In the genomic region with DNA sequence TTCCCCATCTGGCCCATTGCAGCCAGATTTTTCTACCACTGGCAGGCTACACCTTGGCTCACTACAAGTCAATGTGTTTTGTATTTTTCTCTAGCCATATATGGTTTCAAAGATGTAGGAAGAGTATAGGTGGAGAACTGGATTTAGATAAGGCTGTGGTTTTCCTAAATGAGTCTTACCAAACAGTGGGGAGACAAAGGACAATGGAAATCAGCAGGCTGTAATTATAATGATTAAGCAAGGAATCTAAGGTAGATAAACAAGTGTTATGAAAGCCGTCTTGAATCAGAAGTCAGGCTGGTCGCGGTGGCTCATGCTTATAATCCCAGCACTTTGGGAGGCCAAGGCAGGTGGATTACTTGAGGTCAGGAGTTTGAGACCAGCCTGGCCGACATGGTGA, we compare ENCODE assay signal across 21 cellular contexts. TPM values are rescaled to one million over a fixed set of nuclear protein-coding genes. Genes with fewer than 3 reads are reported as not detected.
A peak's percentile ranks its signal among the peaks of the same experiment; 100 is the strongest.
DNase-seq lines count a peak whose midpoint lies in the region; ATAC-seq and TF ChIP-seq lines count a peak whose summit lies in the region.
"Had no signal": no experiment of that assay in that cellular context is flagged by ENCODE, and none has a peak within 500 bp of the region (broad histone marks: within the 10 kb centered on the region; RNA-seq: fewer than 3 reads in every experiment).

No MANE protein-coding gene starts in this region.

- no peak overlapping the region for H2BK15ac ChIP-seq in mesendoderm (replicated peaks; ENCODE audit: low read depth)

- peaks cover 35% of the 10 kb centered on the region for H3K4me1 Mint-ChIP-seq in Caco-2 (ENCODE audit: low read depth, unreplicated experiment)
- H3K4me1 Mint-ChIP-seq: CD4-positive, CD25-positive, alpha-beta regulatory T cell; CD8-positive, alpha-beta memory T cell had no signal

- H3K18ac ChIP-seq in mesendoderm (ENCODE audit: low read length), result no peak overlapping the region

- H3K9ac ChIP-seq in mesendoderm (ENCODE audit: low read length), result no peak overlapping the region

- H3K4ac ChIP-seq in mesendoderm (ENCODE audit: low read depth, low read length), result no peak overlapping the region

- peak overlapping the region; percentile 72 for H3K27ac ChIP-seq in VCaP
- H3K27ac ChIP-seq in mesendoderm (ENCODE audit: low read depth, low read length), result peak overlapping the region; percentile 75
- no peak overlapping the region for H3K27ac ChIP-seq in RWPE1

- no peak overlapping the region for H2AK5ac ChIP-seq in mesendoderm (ENCODE audit: low read length)

- H3K27me3 Mint-ChIP-seq in Caco-2 (ENCODE audit: insufficient read depth, unreplicated experiment), result no peaks in the 10 kb centered on the region

- H3K4me3 Mint-ChIP-seq in Caco-2 (ENCODE audit: unreplicated experiment), result no peak overlapping the region
- H3K4me3 Mint-ChIP-seq: CD4-positive, CD25-positive, alpha-beta regulatory T cell; CD8-positive, alpha-beta memory T cell; HFFc6; IgD-negative memory B cell had no signal

- no peak overlapping the region for H3K4me3 ChIP-seq in Caco-2 (ENCODE audit: low read depth, low read length)
- H3K4me3 ChIP-seq in mesendoderm (ENCODE audit: low read length), result no peak overlapping the region

- no peak overlapping the region for H2BK120ac ChIP-seq in mesendoderm (ENCODE audit: low read depth, low read length)

- no peaks in the 10 kb centered on the region for H3K9me3 Mint-ChIP-seq in Caco-2 (ENCODE audit: unreplicated experiment)
- H3K9me3 Mint-ChIP-seq: CD8-positive, alpha-beta memory T cell had no signal

- no CpG with 5 or more reads among the region's 4 CpGs for WGBS in mesendoderm (ENCODE audit: extremely low coverage, insufficient coverage, low lambda C conversion rate)

- H3K4me1 ChIP-seq in Caco-2 (peaks cover 46% of the 10 kb centered on the region), mesendoderm (ENCODE audit: control insufficient read depth, low read depth, low read length) (peaks cover 1% of the 10 kb centered on the region)
- H3K4me1 ChIP-seq: BE2C had no signal

- BruUV-seq in Caco-2 (replicated peaks; lab: Mats Ljungman, UMichigan), result no TSS peak

- H3K36me3 ChIP-seq in Caco-2 (ENCODE audit: control insufficient read depth, insufficient read depth, low read length), result no peaks in the 10 kb centered on the region
- H3K36me3 ChIP-seq in mesendoderm (ENCODE audit: control insufficient read depth, insufficient read depth, low read length), result no peaks in the 10 kb centered on the region
- H3K36me3 ChIP-seq: BE2C had no signal

- H3K9me3 ChIP-seq in Caco-2, result no peaks in the 10 kb centered on the region
- H3K9me3 ChIP-seq: BE2C had no signal

- no peaks in the 10 kb centered on the region for H3K79me1 ChIP-seq in mesendoderm (ENCODE audit: low read length)

- H3K4me2 ChIP-seq in mesendoderm (ENCODE audit: low read length), result no peak overlapping the region

- no peak for ATAC-seq in GM21529 (IDR thresholded peaks at IDR 0.05; ENCODE audit: unreplicated experiment)
- ATAC-seq: HepG2 had no signal

- CTCF ChIA-PET in Caco-2 (lab: Charles Lee), result interaction anchor here (0.6 kb wide), 1 partner anchor 547 kb away, joined by 3 read pairs; no protein-coding TSS in a partner anchor
- CTCF ChIA-PET in RWPE1 (lab: Yijun Ruan, JAX), result interaction anchor here (1.0 kb wide), 1 partner anchor 14 kb away, joined by 3 read pairs; no protein-coding TSS in a partner anchor

- no peaks in the 10 kb centered on the region for H3K79me2 ChIP-seq in mesendoderm (ENCODE audit: control insufficient read depth, insufficient read depth, low read length)

- peak overlapping the region; percentile 45 for H3K27ac Mint-ChIP-seq in Caco-2 (ENCODE audit: unreplicated experiment)
- H3K27ac Mint-ChIP-seq: CD4-positive, CD25-positive, alpha-beta regulatory T cell; CD8-positive, alpha-beta memory T cell; HFFc6 had no signal

- intact Hi-C loops in Caco-2 (cut with micrococcal nuclease; ENCODE audit: unreplicated experiment), result no loop called here

- POLR2A ChIA-PET in Caco-2 (lab: Charles Lee), result no interaction called here
- POLR2A ChIA-PET in RWPE1 (lab: Yijun Ruan, JAX; ENCODE audit: low non-redundant PET), result no interaction called here

- peak overlapping the region; percentile 75 for H3K56ac ChIP-seq in mesendoderm (ENCODE audit: low read length)

- TF ChIP-seq CTCF in Caco-2 (IDR thresholded peaks at IDR 0.05; ENCODE audit: insufficient read depth in 1 of 2, low read depth in 1 of 2, low read length in 1 of 2, severe bottlenecking in 1 of 2, unreplicated experiment in 1 of 2) (no peak), VCaP (conservative IDR thresholded peaks at IDR 0.05) (no peak), RWPE1 (conservative IDR thresholded peaks at IDR 0.05; ENCODE audit: low read depth) (no peak)

- no peaks in the 10 kb centered on the region for H3K36me3 Mint-ChIP-seq in Caco-2 (ENCODE audit: insufficient read depth, unreplicated experiment)
- H3K36me3 Mint-ChIP-seq: CD4-positive, CD25-positive, alpha-beta regulatory T cell; CD8-positive, alpha-beta memory T cell; IgD-negative memory B cell had no signal

- H3K27me3 ChIP-seq in Caco-2 (replicated peaks; ENCODE audit: control insufficient read depth, insufficient read depth, low read length), result no peaks in the 10 kb centered on the region
- no peaks in the 10 kb centered on the region for H3K27me3 ChIP-seq in mesendoderm (ENCODE audit: insufficient read depth, low read length, poor library complexity)

- no peak overlapping the region for H4K8ac ChIP-seq in mesendoderm (ENCODE audit: low read depth, low read length)

- H3K23ac ChIP-seq in mesendoderm (ENCODE audit: low read length), result no peak overlapping the region

- DNase-seq in Caco-2, result no peak
- peak; percentile 48 for DNase-seq in NCI-H146 treated with DMSO at 0.1 percent for 48 hours (lab: John Stamatoyannopoulos, UW; ENCODE audit: unreplicated experiment)
- peak; percentile 84 for DNase-seq in mesendoderm
- DNase-seq in A172 (ENCODE audit: low spot score), result no peak
- DNase-seq in RWPE1 (ENCODE audit: low spot score), result no peak
- DNase-seq in HPDE6-E6E7 (ENCODE audit: extremely low spot score), result no peak
- DNase-seq: 8988T; BE2C; C1 segment of cervical spinal cord; CD4-positive, CD25-positive, alpha-beta regulatory T cell; CD8-positive, alpha-beta memory T cell; DMS153; DMS79 treated with DMSO at 0.1 percent for 48 hours; GF-D8; HCEC 1CT; HFFc6; KBM-7 had no signal

- H2BK5ac ChIP-seq in mesendoderm (ENCODE audit: low read length), result peak overlapping the region; percentile 79

- H4K5ac ChIP-seq in mesendoderm (ENCODE audit: low read length), result no peak overlapping the region

RNA-seq across cellular contexts. Expression of a gene that starts 11.2 kb away (rescaled TPM):
- total RNA-seq in Caco-2 (2022), result not detected in 2 replicates
- polyA plus RNA-seq in mesendoderm (2013, experiment 1 of 2), result 0.83 TPM
- polyA plus RNA-seq in mesendoderm (2013, experiment 2 of 2), result 0.63 TPM
- total RNA-seq in A172 (2014; rRNA removed; shearing (Covaris generic)), result 0.67 TPM in 1 of 2 replicates, not detected in the other
- total RNA-seq: CD4-positive, CD25-positive, alpha-beta regulatory T cell; CD8-positive, alpha-beta memory T cell; HepG2; HFFc6 had no signal
- polyA plus RNA-seq: CD4-positive, CD25-positive, alpha-beta regulatory T cell; CD8-positive, alpha-beta memory T cell; HepG2; IgD-negative memory B cell had no signal

RNA-seq across cellular contexts. Expression of a gene that starts 56.1 kb away (rescaled TPM):
- 5.2 and 5.4 TPM in 2 replicates for total RNA-seq in Caco-2 (2022)
- 11.1 TPM for polyA plus RNA-seq in mesendoderm (2013, experiment 1 of 2)
- polyA plus RNA-seq in mesendoderm (2013, experiment 2 of 2), result 9.8 TPM
- not detected in 2 replicates for total RNA-seq in A172 (2014; rRNA removed; shearing (Covaris generic))
- total RNA-seq: CD4-positive, CD25-positive, alpha-beta regulatory T cell; CD8-positive, alpha-beta memory T cell had no signal
- polyA plus RNA-seq: CD4-positive, CD25-positive, alpha-beta regulatory T cell; CD8-positive, alpha-beta memory T cell; IgD-negative memory B cell had no signal

Comparison
In these comparisons a context has a peak if more than half of its experiments do, and no peak if none do; other contexts are left out.
1. DNase-seq: peak in NCI-H146 treated with DMSO at 0.1 percent for 48 hours (single experiment) and mesendoderm (single experiment); none in Caco-2 (0 of 2), A172 (single experiment), RWPE1 (single experiment) and HPDE6-E6E7 (single experiment).